In genomic region chr11:8649361-8649760, GRCh38 we compare ENCODE assay signal across 14 cellular contexts. TPM values are rescaled to one million over a fixed set of nuclear protein-coding genes. Genes with fewer than 3 reads are reported as not detected.
DNase-seq lines count a peak whose midpoint lies in the region; ATAC-seq, FAIRE-seq and TF ChIP-seq lines count a peak whose summit lies in the region.
"Had no signal": no experiment of that assay in that cellular context is flagged by ENCODE, and none has a peak within 500 bp of the region (broad histone marks: within the 10 kb centered on the region; RNA-seq: fewer than 3 reads in every experiment).

No MANE protein-coding gene starts in this region.

- FAIRE-seq in D721Med (lab: Jason Lieb, UNC) = no peak

- H3K27ac ChIP-seq in PC-3 (ENCODE audit: low read length) (no peak overlapping the region), mesodermal cell (ENCODE audit: low read depth, low read length, severe bottlenecking) (peak overlapping the region; percentile 36)
- H3K27ac ChIP-seq: HL-60, SK-N-MC had no signal

- ATAC-seq in PC-3 = peak; percentile 93
- no peak for ATAC-seq in GM21381 (IDR thresholded peaks at IDR 0.05; ENCODE audit: unreplicated experiment)
- no peak for ATAC-seq in GM19452 (IDR thresholded peaks at IDR 0.05; ENCODE audit: unreplicated experiment)
- ATAC-seq: effector memory CD8-positive, alpha-beta T cell had no signal

- no peaks in the 10 kb centered on the region for H3F3A ChIP-seq in PC-3 (ENCODE audit: low read length, unreplicated experiment)

- no peak overlapping the region for H3K9ac ChIP-seq in PC-3 (ENCODE audit: low read length)

- H3K9me2 ChIP-seq in PC-3 (replicated peaks; ENCODE audit: low read length) = no peaks in the 10 kb centered on the region

- POLR2A ChIA-PET in PC-3 (lab: Charles Lee; ENCODE audit: unreplicated experiment) = no interaction called here

- no peaks in the 10 kb centered on the region for H3K27me3 ChIP-seq in PC-3 (ENCODE audit: low read length)

- H3K9me3 ChIP-seq in PC-3 (ENCODE audit: low read length) (no peaks in the 10 kb centered on the region), mesodermal cell (ENCODE audit: control insufficient read depth, low read length) (no peaks in the 10 kb centered on the region)

- intact Hi-C loops in PC-3 (cut with micrococcal nuclease) = no loop called here

- WGBS in mesodermal cell (ENCODE audit: insufficient coverage in 2 of 2), 2 experiments = 67 to 71% methylated on average over 1 of the region's 2 CpGs

- H3K36me3 ChIP-seq in PC-3 (ENCODE audit: low read depth, low read length) (peaks cover 10% of the 10 kb centered on the region; the same call in 1 of the 2 replicates), mesodermal cell (ENCODE audit: control insufficient read depth, insufficient read depth, low read length) (peaks cover 25% of the 10 kb centered on the region)

- H3K79me2 ChIP-seq in PC-3 (ENCODE audit: low read length) = no peaks in the 10 kb centered on the region

- H3K4me2 ChIP-seq in PC-3 (ENCODE audit: low read length) = no peak overlapping the region

- H2AFZ ChIP-seq in PC-3 (ENCODE audit: low read length) = no peak overlapping the region

- no TSS peak for BruUV-seq in PC-3 (replicated peaks; lab: Mats Ljungman, UMichigan)

- DNase-seq in EL (peak; percentile 70), PC-3 (peak; percentile 45), choroid plexus epithelial cell (ENCODE audit: low read depth) (peak; percentile 29), D721Med (ENCODE audit: insufficient read length, low spot score) (no peak), NCI-H526 treated with DMSO at 0.1 percent for 48 hours (lab: John Stamatoyannopoulos, UW) (no peak)
- DNase-seq: activated gamma-delta T cell; DMS153; effector memory CD8-positive, alpha-beta T cell; substantia nigra had no signal

- H3K4me3 ChIP-seq in PC-3 (ENCODE audit: low read length) = no peak overlapping the region
- no peak overlapping the region for H3K4me3 ChIP-seq in choroid plexus epithelial cell (ENCODE audit: low read depth, low read length)
- H3K4me3 ChIP-seq in mesodermal cell (ENCODE audit: extremely low read depth, insufficient read depth, low read length, poor library complexity, severe bottlenecking) = no peak overlapping the region
- H3K4me3 ChIP-seq: SK-N-MC had no signal

- H3K4me1 ChIP-seq in PC-3 (ENCODE audit: insufficient read depth, low read length) = peaks cover 6% of the 10 kb centered on the region; the same call in 1 of the 2 replicates
- peaks cover 16% of the 10 kb centered on the region for H3K4me1 ChIP-seq in mesodermal cell (ENCODE audit: control insufficient read depth, insufficient read depth, low read length, poor library complexity, severe bottlenecking)

- no peaks in the 10 kb centered on the region for H4K20me1 ChIP-seq in PC-3 (ENCODE audit: low read length)

- CTCF ChIA-PET in PC-3 (lab: Charles Lee) = no interaction called here

- TF ChIP-seq CTCF in PC-3 (conservative IDR thresholded peaks at IDR 0.05; ENCODE audit: low read depth, low read length) (no peak), choroid plexus epithelial cell (conservative IDR thresholded peaks at IDR 0.05; ENCODE audit: low read depth, low read length) (no peak), D721Med (IDR thresholded peaks at IDR 0.05; ENCODE audit: insufficient read depth, missing control alignments) (no peak)

RNA-seq across cellular contexts. Expression of gene TRIM66, which starts 33.1 kb away (rescaled TPM):
- total RNA-seq in PC-3 (2014; rRNA removed) = 5.5 and 6.6 TPM in 2 replicates
- 4.3 TPM for polyA plus RNA-seq in mesodermal cell (2013, experiment 1 of 2)
- polyA plus RNA-seq in mesodermal cell (2013, experiment 2 of 2) = 3.9 TPM

RNA-seq across cellular contexts. Expression of gene RPL27A, which starts 33.2 kb away (rescaled TPM):
- 855 and 1,132 TPM in 2 replicates for total RNA-seq in PC-3 (2014; rRNA removed)
- polyA plus RNA-seq in mesodermal cell (2013, experiment 1 of 2) = 2,844 TPM
- 2,596 TPM for polyA plus RNA-seq in mesodermal cell (2013, experiment 2 of 2)

RNA-seq across cellular contexts. Expression of gene STK33, which starts 55.3 kb away (rescaled TPM):
- total RNA-seq in PC-3 (2014; rRNA removed) = not detected in 2 replicates
- polyA plus RNA-seq in mesodermal cell (2013, experiment 1 of 2) = 5.8 TPM
- 7.8 TPM for polyA plus RNA-seq in mesodermal cell (2013, experiment 2 of 2)

Comparison
In these comparisons a context has a peak if more than half of its experiments do, and no peak if none do; other contexts are left out.
1. DNase-seq: peak in EL (single experiment), PC-3 (single experiment) and choroid plexus epithelial cell (single experiment); none in D721Med (single experiment) and NCI-H526 treated with DMSO at 0.1 percent for 48 hours (single experiment).